In genomic region chr5:34648522-34649158, GRCh38 we compare ENCODE assay signal across 17 cellular contexts.
"Had no signal": no experiment of that assay in that cellular context is flagged by ENCODE, and none has a peak within 500 bp of the region (broad histone marks: within the 10 kb centered on the region; RNA-seq: fewer than 3 reads in every experiment).

No MANE protein-coding gene starts in this region.

- H3K9me3 Mint-ChIP-seq: activated naive CD4-positive, alpha-beta T cell treated with anti-CD3 and anti-CD28 coated beads, Interleukin-2, amount 10 ng/mL, durations not matched to agents 7 days and 5 days; activated T-helper 2 cell treated with anti-CD3 and anti-CD28 coated beads, Interferon-gamma antibody, Interleukin-2, Interleukin-4, amounts not matched to agents 10 μg/mL and 5 μg/mL and 100 μg/mL, durations not matched to agents 14 hours and 24 hours and 36 hours; neural crest cell had no signal

- H3K4me3 Mint-ChIP-seq: activated CD4-positive, alpha-beta T cell treated with anti-CD3 and anti-CD28 coated beads, Interleukin-2, amount 10 ng/mL, durations not matched to agents 7 days and 5 days; activated naive CD4-positive, alpha-beta T cell treated with anti-CD3 and anti-CD28 coated beads, Interleukin-2, amount 10 ng/mL, durations not matched to agents 7 days and 5 days; immature natural killer cell; neural crest cell had no signal

- H3K4me1 Mint-ChIP-seq: activated CD4-positive, alpha-beta T cell treated with anti-CD3 and anti-CD28 coated beads, Interleukin-2, amount 10 ng/mL, durations not matched to agents 7 days and 5 days; activated naive CD4-positive, alpha-beta T cell treated with anti-CD3 and anti-CD28 coated beads, Interleukin-2, amount 10 ng/mL, durations not matched to agents 7 days and 5 days; immature natural killer cell; neural crest cell had no signal

- H3K36me3 Mint-ChIP-seq: activated naive CD4-positive, alpha-beta T cell treated with anti-CD3 and anti-CD28 coated beads, Interleukin-2, amount 10 ng/mL, durations not matched to agents 7 days and 5 days; immature natural killer cell had no signal

- DNase-seq: activated CD4-positive, alpha-beta T cell treated with anti-CD3 and anti-CD28 coated beads, Interleukin-2, amount 10 ng/mL, durations not matched to agents 7 days and 5 days; activated CD4-positive, CD25-positive, alpha-beta regulatory T cell; activated naive CD4-positive, alpha-beta T cell treated with anti-CD3 and anti-CD28 coated beads, Interleukin-2, amount 10 ng/mL, durations not matched to agents 7 days and 5 days; central memory CD4-positive, alpha-beta T cell; cortex of kidney; effector memory CD4-positive, alpha-beta T cell; immature natural killer cell; mesendoderm; right cardiac atrium; stimulated activated CD4-positive, alpha-beta T cell treated with anti-CD3 and anti-CD28 coated beads, Interleukin-12 subunit alpha, Interleukin-12 subunit beta, amount 100 ng/mL, for 4 hours; stimulated activated naive CD4-positive, alpha-beta T cell; substantia nigra; T-helper 2 cell; trophoblast cell had no signal

- ATAC-seq: right cardiac atrium had no signal

- H3K27ac Mint-ChIP-seq: activated CD4-positive, alpha-beta T cell treated with anti-CD3 and anti-CD28 coated beads, Interleukin-2, amount 10 ng/mL, durations not matched to agents 7 days and 5 days; activated naive CD4-positive, alpha-beta T cell treated with anti-CD3 and anti-CD28 coated beads, Interleukin-2, amount 10 ng/mL, durations not matched to agents 7 days and 5 days; activated T-helper 2 cell treated with anti-CD3 and anti-CD28 coated beads, Interferon-gamma antibody, Interleukin-2, Interleukin-4, amounts not matched to agents 10 μg/mL and 5 μg/mL and 100 μg/mL, durations not matched to agents 14 hours and 24 hours and 36 hours; immature natural killer cell; progenitor cell of endocrine pancreas had no signal
